1 cellular context compared by ENCODE assay signal in genomic region chr16:51393381-51394005, GRCh38.
TF ChIP-seq lines count a peak whose summit lies in the region.

No MANE protein-coding gene starts in this region.

TF ChIP-seq in H1, 55 proteins besides CTCF, POLR2A, EP300 and RAD21 (continued from another document):
- TF ChIP-seq ATF3 (IDR thresholded peaks at IDR 0.05; ENCODE audit: insufficient read depth, low read depth, low read length): no peak
